9 cellular contexts compared by ENCODE assay signal in genomic region chr17:35023538-35023937, GRCh38. TPM values are rescaled to one million over a fixed set of nuclear protein-coding genes. Genes with fewer than 3 reads are reported as not detected.
A peak's percentile ranks its signal among the peaks of the same experiment; 100 is the strongest.
DNase-seq lines count a peak whose midpoint lies in the region; ATAC-seq, FAIRE-seq and TF ChIP-seq lines count a peak whose summit lies in the region.
"Had no signal": no experiment of that assay in that cellular context is flagged by ENCODE, and none has a peak within 500 bp of the region (broad histone marks: within the 10 kb centered on the region; RNA-seq: fewer than 3 reads in every experiment).

No MANE protein-coding gene starts in this region.

- no peak for ATAC-seq in A549
- no peak for ATAC-seq in GM18873 (IDR thresholded peaks at IDR 0.05; ENCODE audit: low FRiP score, unreplicated experiment)

- WGBS in A549 (ENCODE audit: missing lambda C conversion rate): 94% methylated on average over 3 of the region's 3 CpGs

- H2AFZ ChIP-seq in Loucy (ENCODE audit: low read length): no peak overlapping the region

- peaks cover 38% of the 10 kb centered on the region for H3K4me1 ChIP-seq in A549
- H3K4me1 ChIP-seq in Loucy (ENCODE audit: insufficient read depth, low read length, poor library complexity, severe bottlenecking): peaks cover 14% of the 10 kb centered on the region
- peaks cover 30 to 42% of the 10 kb centered on the region in 2 experiments for H3K4me1 ChIP-seq in neutrophil (ENCODE audit: control insufficient read depth in 1 of 2, insufficient read depth in 1 of 2, low read depth in 1 of 2, low read length in 1 of 2)
- H3K4me1 ChIP-seq in HAP-1: peaks cover 2% of the 10 kb centered on the region

- H3K4me2 ChIP-seq in A549 (peak overlapping the region; percentile 46), Loucy (ENCODE audit: low read depth, low read length, poor library complexity, severe bottlenecking) (peak overlapping the region; percentile 83)

- peak overlapping the region; percentile 60 for H3K9ac ChIP-seq in Loucy (ENCODE audit: low read depth, low read length, poor library complexity, severe bottlenecking)

- no peaks in the 10 kb centered on the region for H3K27me3 ChIP-seq in Loucy (ENCODE audit: insufficient read depth, low read length, poor library complexity, severe bottlenecking)
- H3K27me3 ChIP-seq in neutrophil: no peaks in the 10 kb centered on the region
- H3K27me3 ChIP-seq in HAP-1 (ENCODE audit: low read depth): no peaks in the 10 kb centered on the region

- H3F3A ChIP-seq in Loucy (ENCODE audit: low read depth): 0 out of 2 replicates have a peak, but pooled peaks cover 3% of the 10 kb centered on the region

- H4K20me1 ChIP-seq in Loucy (ENCODE audit: insufficient read depth, low read length, poor library complexity, severe bottlenecking): no peaks in the 10 kb centered on the region

- peaks cover 6% of the 10 kb centered on the region; the same call in 1 of the 2 replicates for H3K36me3 ChIP-seq in Loucy (ENCODE audit: insufficient read depth, low read length)
- peaks cover 63% of the 10 kb centered on the region for H3K36me3 ChIP-seq in neutrophil
- H3K36me3 ChIP-seq in HAP-1 (replicated peaks): no peaks in the 10 kb centered on the region

- no peak for TF ChIP-seq EP300 in A549 (IDR thresholded peaks at IDR 0.05)

- no peak overlapping the region for H3K4me3 ChIP-seq in A549
- H3K4me3 ChIP-seq in Loucy (ENCODE audit: low read length, poor library complexity, severe bottlenecking): no peak overlapping the region
- H3K4me3 ChIP-seq in neutrophil (ENCODE audit: low read depth in 1 of 2, low read length in 1 of 2): no peak overlapping the region
- H3K4me3 ChIP-seq in HAP-1: no peak overlapping the region

- TF ChIP-seq POLR2A in A549 (IDR thresholded peaks at IDR 0.05; ENCODE audit: low read length): no peak

- H3K79me2 ChIP-seq in Loucy (ENCODE audit: insufficient read depth, low read length): no peaks in the 10 kb centered on the region

- H3K9me2 ChIP-seq in Loucy (replicated peaks; ENCODE audit: low read depth, low read length): no peaks in the 10 kb centered on the region

- peak overlapping the region; percentile 35 to 77; a peak in 4 of 6 replicates for H3K27ac ChIP-seq in A549
- peak overlapping the region; percentile 99 for H3K27ac ChIP-seq in cingulate gyrus (ENCODE audit: low read depth, low read length)
- peak overlapping the region; percentile 81 for H3K27ac ChIP-seq in neutrophil

- TF ChIP-seq RAD21 in A549 (conservative IDR thresholded peaks at IDR 0.05 in 1 of 2, IDR thresholded peaks at IDR 0.05 in 1 of 2): no peak

- no peak for FAIRE-seq in A549 (lab: Jason Lieb, UNC)

- POLR2A ChIA-PET in A549 (lab: Yijun Ruan, JAX): interaction anchor here (1.1 to 1.7 kb wide), 2 partner anchors 17 to 40 kb away, joined by 3 to 9 read pairs; partner anchors contain the start of gene RFFL

- TF ChIP-seq CTCF in A549 (IDR thresholded peaks at IDR 0.05): no peak
- TF ChIP-seq CTCF in Loucy (conservative IDR thresholded peaks at IDR 0.05; ENCODE audit: low read length): no peak
- no peak for TF ChIP-seq CTCF in neutrophil (IDR thresholded peaks at IDR 0.05)

- in situ Hi-C loops in HAP-1 (cut with MboI; ENCODE audit: low sequenced_read_pairs): no loop called here

- DNase-seq in A549 (ENCODE audit: low read depth in 1 of 2, low spot score in 1 of 2): no peak
- no peak for DNase-seq in DMS53 (lab: John Stamatoyannopoulos, UW)
- DNase-seq in HAP-1 (ENCODE audit: low spot score in 2 of 2): no peak
- no peak for DNase-seq in HuH-7.5 (ENCODE audit: low spot score)
- DNase-seq: Caco-2 had no signal

- CTCF ChIA-PET in A549 (lab: Yijun Ruan, JAX): interaction anchor here (1.5 to 5.8 kb wide), 7 partner anchors 14 to 95 kb away, joined by 4 to 53 read pairs (median 9); partner anchors contain the start of genes LIG3 and RAD51D

- no peaks in the 10 kb centered on the region for H3K9me3 ChIP-seq in A549
- H3K9me3 ChIP-seq in Loucy (ENCODE audit: insufficient read depth, low read depth, low read length): no peaks in the 10 kb centered on the region
- H3K9me3 ChIP-seq in neutrophil: no peaks in the 10 kb centered on the region
- no peaks in the 10 kb centered on the region for H3K9me3 ChIP-seq in HAP-1
- H3K9me3 ChIP-seq: Caco-2 had no signal

TF ChIP-seq in A549, 52 proteins besides CTCF, POLR2A, EP300 and RAD21:
- TF ChIP-seq GATA3 (IDR thresholded peaks at IDR 0.05; ENCODE audit: borderline replicate concordance) (no peak), RNF2 (IDR thresholded peaks at IDR 0.05; ENCODE audit: borderline replicate concordance, low read depth) (no peak), POLR2AphosphoS2 (conservative IDR thresholded peaks at IDR 0.05; ENCODE audit: low read length) (no peak), HMGXB4 (CRISPR knock-in tag; IDR thresholded peaks at IDR 0.05; ENCODE audit: borderline replicate concordance) (no peak), MAZ (IDR thresholded peaks at IDR 0.05; ENCODE audit: borderline replicate concordance, low read depth, low read length) (no peak), ESRRA (IDR thresholded peaks at IDR 0.05; ENCODE audit: borderline replicate concordance, low read length) (no peak), BHLHE40 (IDR thresholded peaks at IDR 0.05; ENCODE audit: low read depth, low read length) (no peak), PHF8 (IDR thresholded peaks at IDR 0.05; ENCODE audit: borderline replicate concordance, low read depth) (no peak), ATOH8 (CRISPR knock-in tag; IDR thresholded peaks at IDR 0.05; ENCODE audit: low read depth) (no peak), HDAC2 (IDR thresholded peaks at IDR 0.05) (no peak), JUNB (IDR thresholded peaks at IDR 0.05) (no peak), RARB (CRISPR knock-in tag; IDR thresholded peaks at IDR 0.05) (no peak), ZNF302 (CRISPR knock-in tag; IDR thresholded peaks at IDR 0.05) (no peak), EHF (CRISPR knock-in tag; IDR thresholded peaks at IDR 0.05) (no peak), TFCP2L1 (CRISPR knock-in tag; IDR thresholded peaks at IDR 0.05) (no peak)
- TF ChIP-seq, protein P1, sequence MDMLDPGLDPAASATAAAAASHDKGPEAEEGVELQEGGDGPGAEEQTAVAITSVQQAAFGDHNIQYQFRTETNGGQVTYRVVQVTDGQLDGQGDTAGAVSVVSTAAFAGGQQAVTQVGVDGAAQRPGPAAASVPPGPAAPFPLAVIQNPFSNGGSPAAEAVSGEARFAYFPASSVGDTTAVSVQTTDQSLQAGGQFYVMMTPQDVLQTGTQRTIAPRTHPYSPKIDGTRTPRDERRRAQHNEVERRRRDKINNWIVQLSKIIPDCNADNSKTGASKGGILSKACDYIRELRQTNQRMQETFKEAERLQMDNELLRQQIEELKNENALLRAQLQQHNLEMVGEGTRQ (IDR thresholded peaks at IDR 0.05): no peak

RNA-seq across cellular contexts. Expression of gene RFFL, which starts 40.0 kb away (rescaled TPM):
- polyA plus RNA-seq in A549 (2011; rRNA removed) (35.5 and 49.4 TPM in 2 replicates), A549 (2017; fragmentation: RNase III; extraction: RNeasy Plus Mini Kit Qiagen cat#74134 plus additional on column Dnase treatment) (22.7 to 27.0 TPM (median 23.2 TPM) in 3 replicates)
- 21.0 and 26.9 TPM in 2 replicates for polyA plus RNA-seq in A549 (2012; cell fraction: cytosol; rRNA removed)
- 23.1 and 27.0 TPM in 2 replicates for polyA plus RNA-seq in A549 (2012; cell fraction: nucleus; rRNA removed)
- polyA minus RNA-seq in A549 (2011; rRNA and poly(A)+ RNA removed): 130 and 160 TPM in 2 replicates

RNA-seq across cellular contexts. Expression of gene LIG3, which starts 43.2 kb away (rescaled TPM):
- polyA plus RNA-seq in A549 (2011; rRNA removed) (56.8 and 63.4 TPM in 2 replicates), A549 (2017; fragmentation: RNase III; extraction: RNeasy Plus Mini Kit Qiagen cat#74134 plus additional on column Dnase treatment) (35.6 to 40.2 TPM (median 36.3 TPM) in 3 replicates)
- 52.4 and 57.2 TPM in 2 replicates for polyA plus RNA-seq in A549 (2012; cell fraction: cytosol; rRNA removed)
- polyA plus RNA-seq in A549 (2012; cell fraction: nucleus; rRNA removed): 79.3 and 88.4 TPM in 2 replicates
- polyA minus RNA-seq in A549 (2011; rRNA and poly(A)+ RNA removed): 115 and 134 TPM in 2 replicates
